8 cellular contexts compared by ENCODE assay signal in genomic region chr3:71930056-71930991, GRCh38.
DNase-seq lines count a peak whose midpoint lies in the region; ATAC-seq and TF ChIP-seq lines count a peak whose summit lies in the region.

No MANE protein-coding gene starts in this region.

- TF ChIP-seq CTCF in VCaP (conservative IDR thresholded peaks at IDR 0.05): peak; percentile 73

- POLR2A ChIA-PET in HEK293T (lab: Yijun Ruan, JAX): no interaction called here

- CTCF ChIA-PET in HEK293T (lab: Yijun Ruan, JAX): interaction anchor here (0.9 to 1.2 kb wide), 5 partner anchors 10 to 888 kb away, joined by 3 to 6 read pairs (median 3); no protein-coding TSS in a partner anchor

- DNase-seq in ELF-1 (ENCODE audit: low read depth, low spot score) (peak; percentile 76), HEK293T (ENCODE audit: extremely low spot score) (peak; percentile 51), iPS-NIHi7 (ENCODE audit: extremely low spot score) (peak; percentile 71), SIG-M5 treated with dmso at 0.1 percent for 504 hours (lab: John Stamatoyannopoulos, UW; ENCODE audit: unreplicated experiment) (no peak), NCI-H526 (lab: John Stamatoyannopoulos, UW) (no peak)

- no peak overlapping the region for H3K27ac ChIP-seq in VCaP

- ATAC-seq in GM18520 (IDR thresholded peaks at IDR 0.05; ENCODE audit: unreplicated experiment) (no peak), HG03196 (IDR thresholded peaks at IDR 0.05; ENCODE audit: unreplicated experiment) (no peak)

TF ChIP-seq in HEK293T, 16 proteins besides CTCF, POLR2A, EP300 and RAD21:
- TF ChIP-seq L3MBTL2 (conservative IDR thresholded peaks at IDR 0.05) (no peak), TARDBP (IDR thresholded peaks at IDR 0.05) (no peak), FOXM1 (IDR thresholded peaks at IDR 0.05; ENCODE audit: borderline replicate concordance) (no peak), ELF4 (IDR thresholded peaks at IDR 0.05) (no peak)

Comparison
In these comparisons a context has a peak if more than half of its experiments do, and no peak if none do; other contexts are left out.
1. DNase-seq: peak in ELF-1 (single experiment), HEK293T (single experiment) and iPS-NIHi7 (single experiment); none in SIG-M5 treated with dmso at 0.1 percent for 504 hours (single experiment) and NCI-H526 (0 of 2).